Comparison of ENCODE assay signal across 9 cellular contexts in the genomic region with DNA sequence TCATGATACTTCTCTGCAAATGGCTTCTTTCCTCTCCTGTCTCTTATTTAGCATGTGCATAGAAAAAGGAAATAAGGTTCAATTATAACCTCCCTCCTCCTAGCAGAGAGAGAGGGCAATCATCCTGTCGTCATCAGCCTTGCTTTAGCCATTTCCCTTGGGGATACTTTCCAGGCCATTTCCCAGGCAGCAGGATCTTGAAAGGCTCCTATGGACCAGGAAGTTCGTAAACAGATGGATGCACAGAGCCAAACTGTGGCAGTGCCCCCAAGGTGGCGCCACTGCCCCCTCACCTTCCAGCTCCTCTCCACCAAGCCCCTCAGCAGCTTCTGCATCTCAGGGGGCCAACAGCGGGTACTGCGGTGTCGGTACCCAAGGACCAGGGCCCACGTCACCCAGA.
DNase-seq lines count a peak whose midpoint lies in the region; ATAC-seq and TF ChIP-seq lines count a peak whose summit lies in the region.
"Had no signal": no experiment of that assay in that cellular context is flagged by ENCODE, and none has a peak within 500 bp of the region (broad histone marks: within the 10 kb centered on the region; RNA-seq: fewer than 3 reads in every experiment).

No MANE protein-coding gene starts in this region.

- peak; percentile 57 for ATAC-seq in Right ventricle myocardium inferior

- H3K27me3 ChIP-seq in uterus, result no peaks in the 10 kb centered on the region

- no peaks in the 10 kb centered on the region for H3K36me3 ChIP-seq in uterus

- no peaks in the 10 kb centered on the region for H3K9me3 ChIP-seq in uterus

- no peak for TF ChIP-seq POLR2A in uterus (IDR thresholded peaks at IDR 0.05)

- TF ChIP-seq CTCF in fibroblast of pulmonary artery (IDR thresholded peaks at IDR 0.05; ENCODE audit: low read length, missing control alignments) (no peak), uterus (IDR thresholded peaks at IDR 0.05) (no peak)

- DNase-seq in Right ventricle myocardium inferior (ENCODE audit: missing footprints) (no peak), cardiac septum (ENCODE audit: low spot score) (no peak), NCI-H82 treated with DMSO at 0.1 percent for 48 hours (lab: John Stamatoyannopoulos, UW; ENCODE audit: unreplicated experiment) (peak; percentile 7), fibroblast of pulmonary artery (ENCODE audit: low read depth) (peak; percentile 29), uterus (peak; percentile 14 to 15), T-helper 9 cell (no peak), inferior parietal cortex (ENCODE audit: extremely low spot score) (no peak)
- no peak for DNase-seq in activated naive CD4-positive, alpha-beta T cell treated with anti-CD3 and anti-CD28 coated beads, Interleukin-2, amount 50 U/mL, for 16 hours
- DNase-seq: central memory CD4-positive, alpha-beta T cell had no signal

- H3K27ac ChIP-seq in uterus, result peak overlapping the region in 1 of 2 donors; percentile 44

- intact Hi-C loops in Right ventricle myocardium inferior (cut with DNase I) (no loop called here), cardiac septum (cut with DNase I) (loop anchor here (5.0 kb wide), 1 partner anchor 275 kb away; no protein-coding TSS in a partner anchor), uterus (cut with DNase I; ENCODE audit: low total_unique reads) (no loop called here)

- H3K4me3 ChIP-seq in fibroblast of pulmonary artery (replicated peaks; ENCODE audit: low read depth, low read length), result no peak overlapping the region
- no peak overlapping the region for H3K4me3 ChIP-seq in uterus

- H3K4me1 ChIP-seq in uterus, result no peaks in the 10 kb centered on the region

Comparison
In these comparisons a context has a peak if more than half of its experiments do, and no peak if none do; other contexts are left out.
1. DNase-seq: peak in NCI-H82 treated with DMSO at 0.1 percent for 48 hours (single experiment), fibroblast of pulmonary artery (single experiment) and uterus (2 of 2); none in Right ventricle myocardium inferior (single experiment), cardiac septum (single experiment), T-helper 9 cell (single experiment), activated naive CD4-positive, alpha-beta T cell treated with anti-CD3 and anti-CD28 coated beads, Interleukin-2, amount 50 U/mL, for 16 hours (single experiment) and inferior parietal cortex (single experiment).